In genomic region chr4:99946346-99947189, GRCh38 we compare ENCODE assay signal across 8 cellular contexts. TPM values are rescaled to one million over a fixed set of nuclear protein-coding genes. Genes with fewer than 3 reads are reported as not detected.
DNase-seq lines count a peak whose midpoint lies in the region; ATAC-seq and TF ChIP-seq lines count a peak whose summit lies in the region.

DNAJB14 (minus strand) TSS chr4:99946618; CDS start chr4:99946571, 47 bp downstream.

- peak within 1 kb of the TSS; percentile 85 to 98 (median 92) for H3K4me2 ChIP-seq in BLaER1 treated with 17β-estradiol and CSF1 and Interleukin-3, amounts not matched to agents 10 nM and 100 nM

- H3K4me1 ChIP-seq in BLaER1 treated with 17β-estradiol and CSF1 and Interleukin-3, amounts not matched to agents 10 nM and 100 nM: peaks cover 43 to 61% (median 52%) of the 10 kb centered on the region in 10 experiments

- ATAC-seq in HG03439 (IDR thresholded peaks at IDR 0.05; ENCODE audit: unreplicated experiment): peak; percentile 40

- peaks cover 8% of the 10 kb centered on the region for H3K27me3 Mint-ChIP-seq in endothelial cell (ENCODE audit: unreplicated experiment)

- peaks cover 0 to 10% (median 5%) of the 10 kb centered on the region in 11 experiments; a peak in 7 of 22 replicates for H3K9me3 ChIP-seq in BLaER1 treated with 17β-estradiol and CSF1 and Interleukin-3, amounts not matched to agents 10 nM and 100 nM (replicated peaks in 1 of 11)

- DNase-seq in GM19238 (ENCODE audit: insufficient read length, low spot score) (peak; percentile 44), NOMO-1 treated with dmso at 0.1 percent for 144 hours (lab: John Stamatoyannopoulos, UW; ENCODE audit: unreplicated experiment) (peak; percentile 70), endothelial cell (ENCODE audit: low spot score) (peak; percentile 84), midbrain (lab: John Stamatoyannopoulos, UW) (peak; percentile 69)
- DNase-seq in activated CD8-positive, alpha-beta memory T cell treated with anti-CD3 and anti-CD28 coated beads, Interleukin-2, amount 50 U/mL, for 1 hour (ENCODE audit: extremely low read depth): peak; percentile 43
- peak; percentile 56 to 61 for DNase-seq in stimulated activated CD8-positive, alpha-beta memory T cell treated with anti-CD3 and anti-CD28 coated beads, Interleukin-2, amount 100 ng/mL, for 1 hour (ENCODE audit: low read depth in 2 of 2)

- TF ChIP-seq CTCF in endothelial cell (IDR thresholded peaks at IDR 0.05; ENCODE audit: unreplicated experiment): no peak

- peak within 1 kb of the TSS; percentile 65 to 93 (median 90) for H3K27ac ChIP-seq in BLaER1 treated with 17β-estradiol and CSF1 and Interleukin-3, amounts not matched to agents 10 nM and 100 nM

- H3K9ac ChIP-seq in BLaER1 treated with 17β-estradiol and CSF1 and Interleukin-3, amounts not matched to agents 10 nM and 100 nM: peak within 1 kb of the TSS; percentile 89 to 99 (median 97)

- peaks cover 3% of the 10 kb centered on the region for H3K36me3 Mint-ChIP-seq in endothelial cell (ENCODE audit: low read depth, unreplicated experiment)

- peaks cover 29 to 78% (median 62%) of the 10 kb centered on the region in 11 experiments; a peak in 20 of 22 replicates for H4K20me1 ChIP-seq in BLaER1 treated with 17β-estradiol and CSF1 and Interleukin-3, amounts not matched to agents 10 nM and 100 nM

- no peaks in the 10 kb centered on the region for H3K27me3 ChIP-seq in BLaER1 treated with 17β-estradiol and CSF1 and Interleukin-3, amounts not matched to agents 10 nM and 100 nM

- H3K36me3 ChIP-seq in BLaER1 treated with 17β-estradiol and CSF1 and Interleukin-3, amounts not matched to agents 10 nM and 100 nM: peaks cover 6 to 45% (median 35%) of the 10 kb centered on the region in 11 experiments; a peak in 21 of 22 replicates

- H3K9me3 Mint-ChIP-seq in endothelial cell (ENCODE audit: unreplicated experiment): no peaks in the 10 kb centered on the region

- peak within 1 kb of the TSS; percentile 99 for H3K27ac Mint-ChIP-seq in endothelial cell (ENCODE audit: unreplicated experiment)

- H3K4me3 Mint-ChIP-seq in endothelial cell (ENCODE audit: unreplicated experiment): peak within 1 kb of the TSS; percentile 100

- peak within 1 kb of the TSS; percentile 70 to 95 (median 89) for H3K4me3 ChIP-seq in BLaER1 treated with 17β-estradiol and CSF1 and Interleukin-3, amounts not matched to agents 10 nM and 100 nM

- peaks cover 31% of the 10 kb centered on the region for H3K4me1 Mint-ChIP-seq in endothelial cell (ENCODE audit: unreplicated experiment)

RNA-seq across cellular contexts. Expression of gene DNAJB14, which starts in this region (rescaled TPM):
- total RNA-seq in endothelial cell (ENCODE audit: unreplicated experiment): 55.2 TPM

Comparison
In these comparisons a context has a peak if more than half of its experiments do, and no peak if none do; other contexts are left out.
1. Peak in every context shown above with its lines: DNase-seq, ATAC-seq, H3K4me3 ChIP-seq and H3K27ac ChIP-seq.